In the genomic region with DNA sequence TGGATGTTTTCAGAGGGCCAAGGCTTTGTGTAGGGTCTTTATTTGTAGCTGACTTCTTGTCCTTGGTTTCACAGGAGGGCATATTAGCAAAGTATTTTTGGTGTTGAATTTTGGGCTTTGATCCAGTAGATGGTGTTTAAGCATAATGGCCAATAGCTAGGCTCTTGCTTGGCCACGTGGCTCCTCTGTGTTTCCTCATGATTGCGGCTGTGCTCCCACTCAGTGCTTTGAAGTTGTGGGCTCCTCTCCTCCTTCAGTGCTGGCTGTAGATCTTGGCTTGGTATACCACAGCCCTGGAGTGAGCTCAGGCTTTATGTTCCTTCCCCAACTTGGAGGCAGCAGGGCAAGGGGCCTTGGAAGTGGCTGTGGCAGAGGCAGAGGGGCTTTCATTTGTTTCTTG, we compare ENCODE assay signal across 26 cellular contexts.
"Had no signal": no experiment of that assay in that cellular context is flagged by ENCODE, and none has a peak within 500 bp of the region (broad histone marks: within the 10 kb centered on the region; RNA-seq: fewer than 3 reads in every experiment).

No MANE protein-coding gene starts in this region.

- H3K27me3 ChIP-seq: brain microvascular endothelial cell, dorsolateral prefrontal cortex, gastrocnemius medialis had no signal

- H3K4me3 Mint-ChIP-seq: activated CD4-positive, alpha-beta memory T cell treated with anti-CD3 and anti-CD28 coated beads, Interleukin-2, amount 10 ng/mL, durations not matched to agents 7 days and 5 days; activated CD4-positive, alpha-beta T cell treated with anti-CD3 and anti-CD28 coated beads, Interleukin-2, amount 10 ng/mL, durations not matched to agents 7 days and 5 days; activated naive CD4-positive, alpha-beta T cell treated with anti-CD3 and anti-CD28 coated beads, Interleukin-2, amount 10 ng/mL, durations not matched to agents 7 days and 5 days; activated naive CD8-positive, alpha-beta T cell treated with anti-CD3 and anti-CD28 coated beads, Interleukin-2, amount 10 ng/mL, durations not matched to agents 7 days and 5 days; activated T-cell treated with anti-CD3 and anti-CD28 coated beads, Interleukin-2, amount 50 U/mL, for 24 hours; activated T-cell treated with anti-CD3 and anti-CD28 coated beads, Interleukin-2, amount 50 U/mL, for 72 hours; central memory CD8-positive, alpha-beta T cell; dendritic cell treated with granulocyte-macrophage colony-stimulating factor and Interleukin-4, amounts not matched to agents 40 ng/mL and 50 ng/mL, for 4 days; endodermal cell had no signal

- H3K36me3 Mint-ChIP-seq: activated naive CD4-positive, alpha-beta T cell treated with anti-CD3 and anti-CD28 coated beads, Interleukin-2, amount 10 ng/mL, durations not matched to agents 7 days and 5 days; activated naive CD4-positive, alpha-beta T cell treated with anti-CD3 and anti-CD28 coated beads, Interleukin-2, amount 50 U/mL, for 72 hours; activated naive CD8-positive, alpha-beta T cell treated with anti-CD3 and anti-CD28 coated beads, Interleukin-2, amount 10 ng/mL, durations not matched to agents 7 days and 5 days had no signal

- H3K27ac ChIP-seq: brain microvascular endothelial cell, coronary artery, gastrocnemius medialis had no signal

- H3K36me3 ChIP-seq: brain microvascular endothelial cell, gastrocnemius medialis had no signal

- DNase-seq: activated CD4-positive, alpha-beta memory T cell treated with anti-CD3 and anti-CD28 coated beads, Interleukin-2, amount 10 ng/mL, durations not matched to agents 7 days and 5 days; activated CD4-positive, alpha-beta T cell treated with anti-CD3 and anti-CD28 coated beads for 1 hour; activated CD4-positive, alpha-beta T cell treated with anti-CD3 and anti-CD28 coated beads for 4 hours; activated CD4-positive, alpha-beta T cell treated with anti-CD3 and anti-CD28 coated beads, Interleukin-2, amount 10 ng/mL, durations not matched to agents 7 days and 5 days; activated CD4-positive, alpha-beta T cell treated with anti-CD3 and anti-CD28 coated beads, Interleukin-2, amount 50 U/mL, for 4 hours; activated CD8-positive, alpha-beta memory T cell treated with anti-CD3 and anti-CD28 coated beads, Interleukin-2, amount 50 U/mL, for 48 hours; activated gamma-delta T cell; activated naive CD4-positive, alpha-beta T cell; activated naive CD4-positive, alpha-beta T cell treated with anti-CD3 and anti-CD28 coated beads, Interleukin-2, amount 10 ng/mL, durations not matched to agents 7 days and 5 days; activated naive CD8-positive, alpha-beta T cell treated with anti-CD3 and anti-CD28 coated beads, Interleukin-2, amount 10 ng/mL, durations not matched to agents 7 days and 5 days; activated T-cell treated with anti-CD3 and anti-CD28 coated beads for 4 hours; activated T-cell treated with anti-CD3 and anti-CD28 coated beads, Interleukin-2, amount 50 U/mL, for 24 hours; activated T-cell treated with anti-CD3 and anti-CD28 coated beads, Interleukin-2, amount 50 U/mL, for 72 hours; brain microvascular endothelial cell; dorsolateral prefrontal cortex; effector memory CD4-positive, alpha-beta T cell; endodermal cell; foreskin fibroblast; gastrocnemius medialis; glutamatergic neuron; T-helper 2 cell had no signal

- H3K9me3 Mint-ChIP-seq: activated CD4-positive, alpha-beta memory T cell treated with anti-CD3 and anti-CD28 coated beads, Interleukin-2, amount 10 ng/mL, durations not matched to agents 7 days and 5 days; activated CD4-positive, alpha-beta T cell treated with anti-CD3 and anti-CD28 coated beads, Interleukin-2, amount 10 ng/mL, durations not matched to agents 7 days and 5 days; activated naive CD8-positive, alpha-beta T cell treated with anti-CD3 and anti-CD28 coated beads, Interleukin-2, amount 10 ng/mL, durations not matched to agents 7 days and 5 days; activated T-cell treated with anti-CD3 and anti-CD28 coated beads, Interleukin-2, amount 50 U/mL, for 24 hours; dendritic cell treated with granulocyte-macrophage colony-stimulating factor and Interleukin-4, amounts not matched to agents 40 ng/mL and 50 ng/mL, for 4 days had no signal

- H3K4me3 ChIP-seq: coronary artery, dorsolateral prefrontal cortex, gastrocnemius medialis had no signal

- H3K27me3 Mint-ChIP-seq: activated CD4-positive, alpha-beta memory T cell treated with anti-CD3 and anti-CD28 coated beads, Interleukin-2, amount 10 ng/mL, durations not matched to agents 7 days and 5 days; activated CD4-positive, alpha-beta T cell treated with anti-CD3 and anti-CD28 coated beads, Interleukin-2, amount 10 ng/mL, durations not matched to agents 7 days and 5 days; activated naive CD4-positive, alpha-beta T cell treated with anti-CD3 and anti-CD28 coated beads, Interleukin-2, amount 10 ng/mL, durations not matched to agents 7 days and 5 days; activated naive CD8-positive, alpha-beta T cell treated with anti-CD3 and anti-CD28 coated beads, Interleukin-2, amount 10 ng/mL, durations not matched to agents 7 days and 5 days; activated T-cell treated with anti-CD3 and anti-CD28 coated beads, Interleukin-2, amount 50 U/mL, for 24 hours; central memory CD8-positive, alpha-beta T cell; dendritic cell treated with granulocyte-macrophage colony-stimulating factor and Interleukin-4, amounts not matched to agents 40 ng/mL and 50 ng/mL, for 4 days had no signal

- H3K4me1 ChIP-seq: gastrocnemius medialis had no signal

- ATAC-seq: activated naive CD4-positive, alpha-beta T cell treated with anti-CD3 and anti-CD28 coated beads, Interleukin-2, amount 50 U/mL, for 72 hours; activated T-cell treated with anti-CD3 and anti-CD28 coated beads, Interleukin-2, amount 50 U/mL, for 72 hours; esophagus mucosa; gastrocnemius medialis had no signal

- H3K9me3 ChIP-seq: gastrocnemius medialis had no signal

- H3K4me1 Mint-ChIP-seq: activated CD4-positive, alpha-beta memory T cell treated with anti-CD3 and anti-CD28 coated beads, Interleukin-2, amount 10 ng/mL, durations not matched to agents 7 days and 5 days; activated CD4-positive, alpha-beta T cell treated with anti-CD3 and anti-CD28 coated beads, Interleukin-2, amount 10 ng/mL, durations not matched to agents 7 days and 5 days; activated naive CD4-positive, alpha-beta T cell treated with anti-CD3 and anti-CD28 coated beads, Interleukin-2, amount 10 ng/mL, durations not matched to agents 7 days and 5 days; activated naive CD8-positive, alpha-beta T cell treated with anti-CD3 and anti-CD28 coated beads, Interleukin-2, amount 10 ng/mL, durations not matched to agents 7 days and 5 days; central memory CD8-positive, alpha-beta T cell had no signal

- H3K27ac Mint-ChIP-seq: activated CD4-positive, alpha-beta memory T cell treated with anti-CD3 and anti-CD28 coated beads, Interleukin-2, amount 10 ng/mL, durations not matched to agents 7 days and 5 days; activated CD4-positive, alpha-beta T cell treated with anti-CD3 and anti-CD28 coated beads, Interleukin-2, amount 10 ng/mL, durations not matched to agents 7 days and 5 days; activated naive CD4-positive, alpha-beta T cell treated with anti-CD3 and anti-CD28 coated beads, Interleukin-2, amount 10 ng/mL, durations not matched to agents 7 days and 5 days; activated naive CD4-positive, alpha-beta T cell treated with anti-CD3 and anti-CD28 coated beads, Interleukin-2, amount 50 U/mL, for 72 hours; activated naive CD8-positive, alpha-beta T cell treated with anti-CD3 and anti-CD28 coated beads, Interleukin-2, amount 10 ng/mL, durations not matched to agents 7 days and 5 days; activated T-cell treated with anti-CD3 and anti-CD28 coated beads, Interleukin-2, amount 50 U/mL, for 24 hours; activated T-cell treated with anti-CD3 and anti-CD28 coated beads, Interleukin-2, amount 50 U/mL, for 72 hours; dendritic cell treated with granulocyte-macrophage colony-stimulating factor and Interleukin-4, amounts not matched to agents 40 ng/mL and 50 ng/mL, for 4 days; endodermal cell had no signal
